ENCODE assay signal across 1 cellular context in the genomic region with DNA sequence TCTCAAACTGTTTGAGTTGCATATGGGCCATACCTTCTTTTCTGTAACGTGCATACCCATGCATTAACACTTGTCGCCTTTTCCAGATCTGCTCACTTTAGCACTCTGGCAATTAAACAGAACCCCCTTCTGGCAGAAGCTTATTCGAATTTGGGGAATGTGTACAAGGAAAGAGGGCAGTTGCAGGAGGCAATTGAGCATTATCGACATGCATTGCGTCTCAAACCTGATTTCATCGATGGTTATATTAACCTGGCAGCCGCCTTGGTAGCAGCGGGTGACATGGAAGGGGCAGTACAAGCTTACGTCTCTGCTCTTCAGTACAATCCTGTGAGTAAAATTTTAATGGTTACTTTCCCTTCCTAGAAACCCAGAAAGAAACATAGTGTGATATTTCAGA.
TF ChIP-seq lines count a peak whose summit lies in the region.

No MANE protein-coding gene starts in this region.

TF ChIP-seq in GM12891, 5 proteins besides CTCF, POLR2A, EP300 and RAD21:
- TF ChIP-seq TAF1 (IDR thresholded peaks at IDR 0.05; ENCODE audit: low read depth, low read length), result no peak
- TF ChIP-seq POLR2AphosphoS5 (IDR thresholded peaks at IDR 0.05; ENCODE audit: low read depth, low read length), result no peak
- TF ChIP-seq PAX5 (IDR thresholded peaks at IDR 0.05; ENCODE audit: insufficient read depth, low read length, severe bottlenecking), result no peak
- TF ChIP-seq SPI1 (IDR thresholded peaks at IDR 0.05; ENCODE audit: low read depth, low read length), result no peak
- no peak for TF ChIP-seq POU2F2 (IDR thresholded peaks at IDR 0.05; ENCODE audit: low read depth, low read length)
